1 cellular context compared by ENCODE assay signal in the genomic region with DNA sequence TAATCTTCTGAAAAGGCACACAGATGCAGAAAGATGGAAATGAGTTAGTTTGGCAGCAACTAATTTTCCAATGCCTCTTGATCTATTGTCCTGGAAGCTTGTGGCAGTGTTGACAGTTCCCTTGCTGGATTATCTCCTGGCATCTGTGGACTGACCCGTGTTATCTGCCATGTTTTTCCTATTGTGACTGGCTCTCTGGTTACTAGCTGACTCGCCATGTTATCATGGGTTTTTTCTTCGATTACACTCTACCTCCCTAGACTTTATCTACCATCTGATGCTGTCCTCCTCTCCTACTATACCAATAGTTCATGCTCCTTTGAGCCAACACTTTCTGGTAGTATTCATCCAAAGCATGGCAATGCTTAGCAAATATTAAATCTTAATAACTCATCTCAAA.
TF ChIP-seq lines count a peak whose summit lies in the region.

No MANE protein-coding gene starts in this region.

TF ChIP-seq in HepG2, 621 proteins besides CTCF, POLR2A, EP300 and RAD21:
- TF ChIP-seq SOX13 (IDR thresholded peaks at IDR 0.05), result no peak
- TF ChIP-seq SOX13 (CRISPR knock-in tag; conservative IDR thresholded peaks at IDR 0.05 in 1 of 2, IDR thresholded peaks at IDR 0.05 in 1 of 2), result peak in 1 of 2 experiments; percentile 18; a peak in 1 of 4 replicates
- TF ChIP-seq EZH2 (conservative IDR thresholded peaks at IDR 0.05; ENCODE audit: low read depth, low read length), result no peak
- TF ChIP-seq SSRP1 (CRISPR knock-in tag; IDR thresholded peaks at IDR 0.05), result no peak
- TF ChIP-seq ZNF382 (CRISPR knock-in tag; IDR thresholded peaks at IDR 0.05; ENCODE audit: borderline replicate concordance), result no peak
- TF ChIP-seq, protein P1, sequence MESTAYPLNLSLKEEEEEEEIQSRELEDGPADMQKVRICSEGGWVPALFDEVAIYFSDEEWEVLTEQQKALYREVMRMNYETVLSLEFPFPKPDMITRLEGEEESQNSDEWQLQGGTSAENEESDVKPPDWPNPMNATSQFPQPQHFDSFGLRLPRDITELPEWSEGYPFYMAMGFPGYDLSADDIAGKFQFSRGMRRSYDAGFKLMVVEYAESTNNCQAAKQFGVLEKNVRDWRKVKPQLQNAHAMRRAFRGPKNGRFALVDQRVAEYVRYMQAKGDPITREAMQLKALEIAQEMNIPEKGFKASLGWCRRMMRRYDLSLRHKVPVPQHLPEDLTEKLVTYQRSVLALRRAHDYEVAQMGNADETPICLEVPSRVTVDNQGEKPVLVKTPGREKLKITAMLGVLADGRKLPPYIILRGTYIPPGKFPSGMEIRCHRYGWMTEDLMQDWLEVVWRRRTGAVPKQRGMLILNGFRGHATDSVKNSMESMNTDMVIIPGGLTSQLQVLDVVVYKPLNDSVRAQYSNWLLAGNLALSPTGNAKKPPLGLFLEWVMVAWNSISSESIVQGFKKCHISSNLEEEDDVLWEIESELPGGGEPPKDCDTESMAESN (CRISPR knock-in tag; conservative IDR thresholded peaks at IDR 0.05), result no peak
- TF ChIP-seq ZNF496 (CRISPR knock-in tag; IDR thresholded peaks at IDR 0.05; ENCODE audit: insufficient replicate concordance), result no peak
- TF ChIP-seq ZNF644 (CRISPR knock-in tag; IDR thresholded peaks at IDR 0.05; ENCODE audit: low read depth), result peak; percentile 24; the same call in 1 of the 2 replicates
- TF ChIP-seq, protein P2, sequence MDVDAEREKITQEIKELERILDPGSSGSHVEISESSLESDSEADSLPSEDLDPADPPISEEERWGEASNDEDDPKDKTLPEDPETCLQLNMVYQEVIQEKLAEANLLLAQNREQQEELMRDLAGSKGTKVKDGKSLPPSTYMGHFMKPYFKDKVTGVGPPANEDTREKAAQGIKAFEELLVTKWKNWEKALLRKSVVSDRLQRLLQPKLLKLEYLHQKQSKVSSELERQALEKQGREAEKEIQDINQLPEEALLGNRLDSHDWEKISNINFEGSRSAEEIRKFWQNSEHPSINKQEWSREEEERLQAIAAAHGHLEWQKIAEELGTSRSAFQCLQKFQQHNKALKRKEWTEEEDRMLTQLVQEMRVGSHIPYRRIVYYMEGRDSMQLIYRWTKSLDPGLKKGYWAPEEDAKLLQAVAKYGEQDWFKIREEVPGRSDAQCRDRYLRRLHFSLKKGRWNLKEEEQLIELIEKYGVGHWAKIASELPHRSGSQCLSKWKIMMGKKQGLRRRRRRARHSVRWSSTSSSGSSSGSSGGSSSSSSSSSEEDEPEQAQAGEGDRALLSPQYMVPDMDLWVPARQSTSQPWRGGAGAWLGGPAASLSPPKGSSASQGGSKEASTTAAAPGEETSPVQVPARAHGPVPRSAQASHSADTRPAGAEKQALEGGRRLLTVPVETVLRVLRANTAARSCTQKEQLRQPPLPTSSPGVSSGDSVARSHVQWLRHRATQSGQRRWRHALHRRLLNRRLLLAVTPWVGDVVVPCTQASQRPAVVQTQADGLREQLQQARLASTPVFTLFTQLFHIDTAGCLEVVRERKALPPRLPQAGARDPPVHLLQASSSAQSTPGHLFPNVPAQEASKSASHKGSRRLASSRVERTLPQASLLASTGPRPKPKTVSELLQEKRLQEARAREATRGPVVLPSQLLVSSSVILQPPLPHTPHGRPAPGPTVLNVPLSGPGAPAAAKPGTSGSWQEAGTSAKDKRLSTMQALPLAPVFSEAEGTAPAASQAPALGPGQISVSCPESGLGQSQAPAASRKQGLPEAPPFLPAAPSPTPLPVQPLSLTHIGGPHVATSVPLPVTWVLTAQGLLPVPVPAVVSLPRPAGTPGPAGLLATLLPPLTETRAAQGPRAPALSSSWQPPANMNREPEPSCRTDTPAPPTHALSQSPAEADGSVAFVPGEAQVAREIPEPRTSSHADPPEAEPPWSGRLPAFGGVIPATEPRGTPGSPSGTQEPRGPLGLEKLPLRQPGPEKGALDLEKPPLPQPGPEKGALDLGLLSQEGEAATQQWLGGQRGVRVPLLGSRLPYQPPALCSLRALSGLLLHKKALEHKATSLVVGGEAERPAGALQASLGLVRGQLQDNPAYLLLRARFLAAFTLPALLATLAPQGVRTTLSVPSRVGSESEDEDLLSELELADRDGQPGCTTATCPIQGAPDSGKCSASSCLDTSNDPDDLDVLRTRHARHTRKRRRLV (CRISPR knock-in tag; IDR thresholded peaks at IDR 0.05), result no peak
- no peak for TF ChIP-seq U2AF1 (optimal IDR thresholded peaks at IDR 0.05; ENCODE audit: low read depth, low read length)
- TF ChIP-seq ZC3H13 (CRISPR knock-in tag; IDR thresholded peaks at IDR 0.05), result no peak
- no peak for TF ChIP-seq ZNF24 (IDR thresholded peaks at IDR 0.05)
TF ChIP-seq in HepG2: peak in this region for 2.
